In the genomic region with DNA sequence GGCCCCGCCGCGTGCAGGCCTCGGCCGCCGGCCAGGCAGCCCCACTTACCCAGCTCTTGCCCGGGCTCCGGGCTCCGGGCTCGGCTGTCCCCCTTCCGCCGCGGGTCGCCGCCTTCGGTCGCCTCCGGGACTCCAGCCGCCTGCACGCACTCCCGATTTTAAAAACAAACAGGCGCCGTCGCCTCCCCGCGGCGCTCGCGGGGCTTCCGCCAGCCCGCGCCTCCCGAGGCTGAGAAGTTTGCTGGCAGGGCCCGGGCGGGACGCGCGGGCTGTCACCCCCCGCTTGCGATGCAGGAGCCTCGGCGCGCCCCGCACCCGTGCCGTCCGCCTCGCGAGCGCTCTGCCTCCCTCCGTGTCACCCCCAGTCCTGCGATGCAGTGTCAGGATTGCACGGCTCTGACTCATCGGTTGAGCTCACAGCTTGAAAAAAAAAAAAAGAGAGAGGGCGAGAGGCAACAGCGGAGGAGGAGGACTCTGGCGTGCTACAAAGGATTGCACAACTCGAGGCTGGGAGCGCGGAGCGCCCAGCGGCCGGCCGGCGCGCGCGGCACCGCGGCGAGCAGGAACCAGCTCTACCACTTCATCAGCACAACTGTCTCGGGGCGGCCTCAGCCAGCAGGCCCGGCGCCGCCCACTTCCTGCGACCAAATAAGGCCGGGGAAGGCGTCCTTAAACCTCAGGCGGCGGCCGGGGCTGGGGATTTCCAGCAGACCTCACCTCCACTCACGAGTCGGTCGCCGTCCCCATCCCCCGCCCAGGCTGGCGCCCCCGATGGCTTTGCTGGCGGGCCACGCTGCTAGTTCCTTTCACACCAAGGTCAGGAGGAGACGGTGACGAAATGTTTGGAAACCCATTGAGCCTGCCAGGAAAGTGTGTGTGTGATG, we compare ENCODE assay signal across 1 cellular context.
TF ChIP-seq lines count a peak whose summit lies in the region.

No MANE protein-coding gene starts in this region.

TF ChIP-seq in HepG2, 621 proteins besides CTCF, POLR2A, EP300 and RAD21 (continued from another document and continues in another):
- TF ChIP-seq, protein P1, sequence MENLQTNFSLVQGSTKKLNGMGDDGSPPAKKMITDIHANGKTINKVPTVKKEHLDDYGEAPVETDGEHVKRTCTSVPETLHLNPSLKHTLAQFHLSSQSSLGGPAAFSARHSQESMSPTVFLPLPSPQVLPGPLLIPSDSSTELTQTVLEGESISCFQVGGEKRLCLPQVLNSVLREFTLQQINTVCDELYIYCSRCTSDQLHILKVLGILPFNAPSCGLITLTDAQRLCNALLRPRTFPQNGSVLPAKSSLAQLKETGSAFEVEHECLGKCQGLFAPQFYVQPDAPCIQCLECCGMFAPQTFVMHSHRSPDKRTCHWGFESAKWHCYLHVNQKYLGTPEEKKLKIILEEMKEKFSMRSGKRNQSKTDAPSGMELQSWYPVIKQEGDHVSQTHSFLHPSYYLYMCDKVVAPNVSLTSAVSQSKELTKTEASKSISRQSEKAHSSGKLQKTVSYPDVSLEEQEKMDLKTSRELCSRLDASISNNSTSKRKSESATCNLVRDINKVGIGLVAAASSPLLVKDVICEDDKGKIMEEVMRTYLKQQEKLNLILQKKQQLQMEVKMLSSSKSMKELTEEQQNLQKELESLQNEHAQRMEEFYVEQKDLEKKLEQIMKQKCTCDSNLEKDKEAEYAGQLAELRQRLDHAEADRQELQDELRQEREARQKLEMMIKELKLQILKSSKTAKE (CRISPR knock-in tag; IDR thresholded peaks at IDR 0.05; ENCODE audit: borderline replicate concordance): peak; percentile 77; the same call in 1 of the 2 replicates
- TF ChIP-seq NAIF1 (CRISPR knock-in tag; IDR thresholded peaks at IDR 0.05; ENCODE audit: borderline replicate concordance) (peak; percentile 85; the same call in 1 of the 2 replicates), SMARCC2 (IDR thresholded peaks at IDR 0.05) (no peak), TCF7 (IDR thresholded peaks at IDR 0.05; ENCODE audit: low read depth) (no peak), POLR2AphosphoS5 (IDR thresholded peaks at IDR 0.05; ENCODE audit: low read depth, low read length) (no peak; the same call in none of the 2 replicates), MEIS1 (CRISPR knock-in tag; IDR thresholded peaks at IDR 0.05; ENCODE audit: borderline replicate concordance) (peak; percentile 91; the same call in 1 of the 2 replicates), ZNF33B (CRISPR knock-in tag; IDR thresholded peaks at IDR 0.05) (no peak), MED8 (CRISPR knock-in tag; IDR thresholded peaks at IDR 0.05; ENCODE audit: insufficient replicate concordance) (peak; percentile 33), HDAC2 (CRISPR knock-in tag; IDR thresholded peaks at IDR 0.05) (peak; percentile 85), ZNF253 (CRISPR knock-in tag; IDR thresholded peaks at IDR 0.05; ENCODE audit: borderline replicate concordance) (no peak), ZNF235 (CRISPR knock-in tag; IDR thresholded peaks at IDR 0.05; ENCODE audit: borderline replicate concordance) (no peak), ZNF3 (CRISPR knock-in tag; IDR thresholded peaks at IDR 0.05) (peak; percentile 51; the same call in 1 of the 2 replicates), KMT2A (CRISPR knock-in tag; IDR thresholded peaks at IDR 0.05) (peak; percentile 89), SAFB2 (CRISPR knock-in tag; IDR thresholded peaks at IDR 0.05; ENCODE audit: borderline replicate concordance, low read depth) (peak; percentile 58; the same call in 1 of the 2 replicates), TP53 (CRISPR knock-in tag; conservative IDR thresholded peaks at IDR 0.05) (no peak), PHF20 (CRISPR knock-in tag; IDR thresholded peaks at IDR 0.05) (peak; percentile 52), ZNF326 (CRISPR knock-in tag; IDR thresholded peaks at IDR 0.05; ENCODE audit: borderline replicate concordance) (no peak), NR3C1 (CRISPR knock-in tag; IDR thresholded peaks at IDR 0.05) (no peak), RXRA (CRISPR knock-in tag; IDR thresholded peaks at IDR 0.05) (peak; percentile 77), ZNF589 (CRISPR knock-in tag; conservative IDR thresholded peaks at IDR 0.05) (peak; percentile 79; the same call in 1 of the 2 replicates)
- TF ChIP-seq, protein P2, sequence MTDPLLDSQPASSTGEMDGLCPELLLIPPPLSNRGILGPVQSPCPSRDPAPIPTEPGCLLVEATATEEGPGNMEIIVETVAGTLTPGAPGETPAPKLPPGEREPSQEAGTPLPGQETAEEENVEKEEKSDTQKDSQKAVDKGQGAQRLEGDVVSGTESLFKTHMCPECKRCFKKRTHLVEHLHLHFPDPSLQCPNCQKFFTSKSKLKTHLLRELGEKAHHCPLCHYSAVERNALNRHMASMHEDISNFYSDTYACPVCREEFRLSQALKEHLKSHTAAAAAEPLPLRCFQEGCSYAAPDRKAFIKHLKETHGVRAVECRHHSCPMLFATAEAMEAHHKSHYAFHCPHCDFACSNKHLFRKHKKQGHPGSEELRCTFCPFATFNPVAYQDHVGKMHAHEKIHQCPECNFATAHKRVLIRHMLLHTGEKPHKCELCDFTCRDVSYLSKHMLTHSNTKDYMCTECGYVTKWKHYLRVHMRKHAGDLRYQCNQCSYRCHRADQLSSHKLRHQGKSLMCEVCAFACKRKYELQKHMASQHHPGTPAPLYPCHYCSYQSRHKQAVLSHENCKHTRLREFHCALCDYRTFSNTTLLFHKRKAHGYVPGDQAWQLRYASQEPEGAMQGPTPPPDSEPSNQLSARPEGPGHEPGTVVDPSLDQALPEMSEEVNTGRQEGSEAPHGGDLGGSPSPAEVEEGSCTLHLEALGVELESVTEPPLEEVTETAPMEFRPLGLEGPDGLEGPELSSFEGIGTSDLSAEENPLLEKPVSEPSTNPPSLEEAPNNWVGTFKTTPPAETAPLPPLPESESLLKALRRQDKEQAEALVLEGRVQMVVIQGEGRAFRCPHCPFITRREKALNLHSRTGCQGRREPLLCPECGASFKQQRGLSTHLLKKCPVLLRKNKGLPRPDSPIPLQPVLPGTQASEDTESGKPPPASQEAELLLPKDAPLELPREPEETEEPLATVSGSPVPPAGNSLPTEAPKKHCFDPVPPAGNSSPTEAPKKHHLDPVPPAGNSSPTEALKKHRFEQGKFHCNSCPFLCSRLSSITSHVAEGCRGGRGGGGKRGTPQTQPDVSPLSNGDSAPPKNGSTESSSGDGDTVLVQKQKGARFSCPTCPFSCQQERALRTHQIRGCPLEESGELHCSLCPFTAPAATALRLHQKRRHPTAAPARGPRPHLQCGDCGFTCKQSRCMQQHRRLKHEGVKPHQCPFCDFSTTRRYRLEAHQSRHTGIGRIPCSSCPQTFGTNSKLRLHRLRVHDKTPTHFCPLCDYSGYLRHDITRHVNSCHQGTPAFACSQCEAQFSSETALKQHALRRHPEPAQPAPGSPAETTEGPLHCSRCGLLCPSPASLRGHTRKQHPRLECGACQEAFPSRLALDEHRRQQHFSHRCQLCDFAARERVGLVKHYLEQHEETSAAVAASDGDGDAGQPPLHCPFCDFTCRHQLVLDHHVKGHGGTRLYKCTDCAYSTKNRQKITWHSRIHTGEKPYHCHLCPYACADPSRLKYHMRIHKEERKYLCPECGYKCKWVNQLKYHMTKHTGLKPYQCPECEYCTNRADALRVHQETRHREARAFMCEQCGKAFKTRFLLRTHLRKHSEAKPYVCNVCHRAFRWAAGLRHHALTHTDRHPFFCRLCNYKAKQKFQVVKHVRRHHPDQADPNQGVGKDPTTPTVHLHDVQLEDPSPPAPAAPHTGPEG (CRISPR knock-in tag; IDR thresholded peaks at IDR 0.05): peak; percentile 34; the same call in 1 of the 2 replicates
- TF ChIP-seq, protein P3, sequence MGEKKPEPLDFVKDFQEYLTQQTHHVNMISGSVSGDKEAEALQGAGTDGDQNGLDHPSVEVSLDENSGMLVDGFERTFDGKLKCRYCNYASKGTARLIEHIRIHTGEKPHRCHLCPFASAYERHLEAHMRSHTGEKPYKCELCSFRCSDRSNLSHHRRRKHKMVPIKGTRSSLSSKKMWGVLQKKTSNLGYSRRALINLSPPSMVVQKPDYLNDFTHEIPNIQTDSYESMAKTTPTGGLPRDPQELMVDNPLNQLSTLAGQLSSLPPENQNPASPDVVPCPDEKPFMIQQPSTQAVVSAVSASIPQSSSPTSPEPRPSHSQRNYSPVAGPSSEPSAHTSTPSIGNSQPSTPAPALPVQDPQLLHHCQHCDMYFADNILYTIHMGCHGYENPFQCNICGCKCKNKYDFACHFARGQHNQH (CRISPR knock-in tag; IDR thresholded peaks at IDR 0.05): peak; percentile 23; the same call in 1 of the 2 replicates
- TF ChIP-seq, protein P4, sequence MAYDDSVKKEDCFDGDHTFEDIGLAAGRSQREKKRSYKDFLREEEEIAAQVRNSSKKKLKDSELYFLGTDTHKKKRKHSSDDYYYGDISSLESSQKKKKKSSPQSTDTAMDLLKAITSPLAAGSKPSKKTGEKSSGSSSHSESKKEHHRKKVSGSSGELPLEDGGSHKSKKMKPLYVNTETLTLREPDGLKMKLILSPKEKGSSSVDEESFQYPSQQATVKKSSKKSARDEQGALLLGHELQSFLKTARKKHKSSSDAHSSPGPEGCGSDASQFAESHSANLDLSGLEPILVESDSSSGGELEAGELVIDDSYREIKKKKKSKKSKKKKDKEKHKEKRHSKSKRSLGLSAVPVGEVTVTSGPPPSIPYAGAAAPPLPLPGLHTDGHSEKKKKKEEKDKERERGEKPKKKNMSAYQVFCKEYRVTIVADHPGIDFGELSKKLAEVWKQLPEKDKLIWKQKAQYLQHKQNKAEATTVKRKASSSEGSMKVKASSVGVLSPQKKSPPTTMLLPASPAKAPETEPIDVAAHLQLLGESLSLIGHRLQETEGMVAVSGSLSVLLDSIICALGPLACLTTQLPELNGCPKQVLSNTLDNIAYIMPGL (CRISPR knock-in tag; IDR thresholded peaks at IDR 0.05; ENCODE audit: borderline replicate concordance in 1 of 2, low read depth in 1 of 2): peak; percentile 74 to 83; a peak in 3 of 4 replicates
- TF ChIP-seq, protein P5, sequence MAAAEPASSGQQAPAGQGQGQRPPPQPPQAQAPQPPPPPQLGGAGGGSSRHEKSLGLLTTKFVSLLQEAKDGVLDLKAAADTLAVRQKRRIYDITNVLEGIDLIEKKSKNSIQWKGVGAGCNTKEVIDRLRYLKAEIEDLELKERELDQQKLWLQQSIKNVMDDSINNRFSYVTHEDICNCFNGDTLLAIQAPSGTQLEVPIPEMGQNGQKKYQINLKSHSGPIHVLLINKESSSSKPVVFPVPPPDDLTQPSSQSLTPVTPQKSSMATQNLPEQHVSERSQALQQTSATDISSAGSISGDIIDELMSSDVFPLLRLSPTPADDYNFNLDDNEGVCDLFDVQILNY (CRISPR knock-in tag; conservative IDR thresholded peaks at IDR 0.05): no peak
- TF ChIP-seq, protein P6, sequence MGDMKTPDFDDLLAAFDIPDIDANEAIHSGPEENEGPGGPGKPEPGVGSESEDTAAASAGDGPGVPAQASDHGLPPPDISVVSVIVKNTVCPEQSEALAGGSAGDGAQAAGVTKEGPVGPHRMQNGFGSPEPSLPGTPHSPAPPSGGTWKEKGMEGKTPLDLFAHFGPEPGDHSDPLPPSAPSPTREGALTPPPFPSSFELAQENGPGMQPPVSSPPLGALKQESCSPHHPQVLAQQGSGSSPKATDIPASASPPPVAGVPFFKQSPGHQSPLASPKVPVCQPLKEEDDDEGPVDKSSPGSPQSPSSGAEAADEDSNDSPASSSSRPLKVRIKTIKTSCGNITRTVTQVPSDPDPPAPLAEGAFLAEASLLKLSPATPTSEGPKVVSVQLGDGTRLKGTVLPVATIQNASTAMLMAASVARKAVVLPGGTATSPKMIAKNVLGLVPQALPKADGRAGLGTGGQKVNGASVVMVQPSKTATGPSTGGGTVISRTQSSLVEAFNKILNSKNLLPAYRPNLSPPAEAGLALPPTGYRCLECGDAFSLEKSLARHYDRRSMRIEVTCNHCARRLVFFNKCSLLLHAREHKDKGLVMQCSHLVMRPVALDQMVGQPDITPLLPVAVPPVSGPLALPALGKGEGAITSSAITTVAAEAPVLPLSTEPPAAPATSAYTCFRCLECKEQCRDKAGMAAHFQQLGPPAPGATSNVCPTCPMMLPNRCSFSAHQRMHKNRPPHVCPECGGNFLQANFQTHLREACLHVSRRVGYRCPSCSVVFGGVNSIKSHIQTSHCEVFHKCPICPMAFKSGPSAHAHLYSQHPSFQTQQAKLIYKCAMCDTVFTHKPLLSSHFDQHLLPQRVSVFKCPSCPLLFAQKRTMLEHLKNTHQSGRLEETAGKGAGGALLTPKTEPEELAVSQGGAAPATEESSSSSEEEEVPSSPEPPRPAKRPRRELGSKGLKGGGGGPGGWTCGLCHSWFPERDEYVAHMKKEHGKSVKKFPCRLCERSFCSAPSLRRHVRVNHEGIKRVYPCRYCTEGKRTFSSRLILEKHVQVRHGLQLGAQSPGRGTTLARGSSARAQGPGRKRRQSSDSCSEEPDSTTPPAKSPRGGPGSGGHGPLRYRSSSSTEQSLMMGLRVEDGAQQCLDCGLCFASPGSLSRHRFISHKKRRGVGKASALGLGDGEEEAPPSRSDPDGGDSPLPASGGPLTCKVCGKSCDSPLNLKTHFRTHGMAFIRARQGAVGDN (CRISPR knock-in tag; IDR thresholded peaks at IDR 0.05): peak; percentile 95
- TF ChIP-seq, protein P7, sequence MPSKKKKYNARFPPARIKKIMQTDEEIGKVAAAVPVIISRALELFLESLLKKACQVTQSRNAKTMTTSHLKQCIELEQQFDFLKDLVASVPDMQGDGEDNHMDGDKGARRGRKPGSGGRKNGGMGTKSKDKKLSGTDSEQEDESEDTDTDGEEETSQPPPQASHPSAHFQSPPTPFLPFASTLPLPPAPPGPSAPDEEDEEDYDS (CRISPR knock-in tag; IDR thresholded peaks at IDR 0.05): peak; percentile 77
- TF ChIP-seq, protein P8, sequence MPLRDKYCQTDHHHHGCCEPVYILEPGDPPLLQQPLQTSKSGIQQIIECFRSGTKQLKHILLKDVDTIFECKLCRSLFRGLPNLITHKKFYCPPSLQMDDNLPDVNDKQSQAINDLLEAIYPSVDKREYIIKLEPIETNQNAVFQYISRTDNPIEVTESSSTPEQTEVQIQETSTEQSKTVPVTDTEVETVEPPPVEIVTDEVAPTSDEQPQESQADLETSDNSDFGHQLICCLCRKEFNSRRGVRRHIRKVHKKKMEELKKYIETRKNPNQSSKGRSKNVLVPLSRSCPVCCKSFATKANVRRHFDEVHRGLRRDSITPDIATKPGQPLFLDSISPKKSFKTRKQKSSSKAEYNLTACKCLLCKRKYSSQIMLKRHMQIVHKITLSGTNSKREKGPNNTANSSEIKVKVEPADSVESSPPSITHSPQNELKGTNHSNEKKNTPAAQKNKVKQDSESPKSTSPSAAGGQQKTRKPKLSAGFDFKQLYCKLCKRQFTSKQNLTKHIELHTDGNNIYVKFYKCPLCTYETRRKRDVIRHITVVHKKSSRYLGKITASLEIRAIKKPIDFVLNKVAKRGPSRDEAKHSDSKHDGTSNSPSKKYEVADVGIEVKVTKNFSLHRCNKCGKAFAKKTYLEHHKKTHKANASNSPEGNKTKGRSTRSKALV (CRISPR knock-in tag; IDR thresholded peaks at IDR 0.05): peak; percentile 73; the same call in 1 of the 2 replicates
